ENCODE assay signal across 21 cellular contexts in the genomic region with DNA sequence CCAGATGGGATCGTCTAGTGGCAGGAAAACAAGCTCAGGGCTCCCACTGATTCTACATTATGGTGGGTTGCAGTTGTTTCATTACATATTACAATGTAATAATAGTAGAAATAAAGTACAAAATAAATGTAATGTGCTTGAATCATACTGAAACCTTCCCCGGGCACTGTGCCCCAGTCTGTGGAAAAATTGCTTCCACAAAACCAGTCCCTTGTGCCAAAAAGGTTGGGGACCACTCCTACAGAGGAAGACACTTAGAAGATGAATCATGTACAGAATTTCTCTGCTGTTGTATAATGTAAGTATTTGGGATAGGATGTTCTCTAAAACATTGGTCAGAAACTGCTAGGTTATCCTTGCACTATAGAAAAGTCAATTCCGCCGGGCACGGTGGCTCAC.
"Had no signal": no experiment of that assay in that cellular context is flagged by ENCODE, and none has a peak within 500 bp of the region (broad histone marks: within the 10 kb centered on the region; RNA-seq: fewer than 3 reads in every experiment).

No MANE protein-coding gene starts in this region.

- ATAC-seq: activated CD4-positive, CD25-positive, alpha-beta regulatory T cell treated with anti-CD3 and anti-CD28 coated beads, Interleukin-2, amount 50 U/mL, for 24 hours; body of pancreas; left lung; naive thymus-derived CD4-positive, alpha-beta T cell; T-cell had no signal

- H3K36me3 ChIP-seq: left lung, tibial artery had no signal

- H3K4me3 ChIP-seq: body of pancreas, left lung, lung, tibial artery had no signal

- H3K27me3 Mint-ChIP-seq: activated CD4-positive, alpha-beta memory T cell treated with anti-CD3 and anti-CD28 coated beads, Interleukin-2, amount 10 ng/mL, durations not matched to agents 7 days and 5 days; activated CD4-positive, alpha-beta T cell treated with anti-CD3 and anti-CD28 coated beads, Interleukin-2, amount 10 ng/mL, durations not matched to agents 24 days and 14 days; activated naive CD4-positive, alpha-beta T cell treated with anti-CD3 and anti-CD28 coated beads, Interleukin-2, amount 10 ng/mL, durations not matched to agents 7 days and 5 days; naive thymus-derived CD4-positive, alpha-beta T cell; stimulated activated naive CD8-positive, alpha-beta T cell treated with anti-CD3 and anti-CD28 coated beads, Interleukin-15, Interleukin-2, amounts not matched to agents 100 ng/mL and 50 ng/mL, for 24 hours; T-cell had no signal

- H3K4me1 Mint-ChIP-seq: activated CD4-positive, alpha-beta memory T cell treated with anti-CD3 and anti-CD28 coated beads, Interleukin-2, amount 10 ng/mL, durations not matched to agents 7 days and 5 days; activated CD4-positive, alpha-beta T cell treated with anti-CD3 and anti-CD28 coated beads, Interleukin-2, amount 10 ng/mL, durations not matched to agents 24 days and 14 days; activated naive CD4-positive, alpha-beta T cell treated with anti-CD3 and anti-CD28 coated beads, Interleukin-2, amount 10 ng/mL, durations not matched to agents 7 days and 5 days; naive thymus-derived CD4-positive, alpha-beta T cell; neural crest cell; T-cell had no signal

- H3K27me3 ChIP-seq: body of pancreas, left lung, tibial artery had no signal

- H3K4me3 Mint-ChIP-seq: activated CD4-positive, alpha-beta memory T cell treated with anti-CD3 and anti-CD28 coated beads, Interleukin-2, amount 10 ng/mL, durations not matched to agents 7 days and 5 days; activated CD4-positive, alpha-beta T cell treated with anti-CD3 and anti-CD28 coated beads, Interleukin-2, amount 10 ng/mL, durations not matched to agents 24 days and 14 days; activated naive CD4-positive, alpha-beta T cell treated with anti-CD3 and anti-CD28 coated beads, Interleukin-2, amount 10 ng/mL, durations not matched to agents 7 days and 5 days; naive thymus-derived CD4-positive, alpha-beta T cell; neural crest cell; stimulated activated naive CD8-positive, alpha-beta T cell treated with anti-CD3 and anti-CD28 coated beads, Interleukin-15, Interleukin-2, amounts not matched to agents 100 ng/mL and 50 ng/mL, for 24 hours; T-cell; T-helper 2 cell treated with Interferon-gamma antibody and Interleukin-4, amounts not matched to agents 5 μg/mL and 100 μg/mL, for 36 hours had no signal

- DNase-seq: activated CD4-positive, alpha-beta memory T cell treated with anti-CD3 and anti-CD28 coated beads, Interleukin-2, amount 10 ng/mL, durations not matched to agents 7 days and 5 days; activated CD4-positive, alpha-beta T cell treated with anti-CD3 and anti-CD28 coated beads, Interleukin-2, amount 10 ng/mL, durations not matched to agents 24 days and 14 days; activated naive CD4-positive, alpha-beta T cell treated with anti-CD3 and anti-CD28 coated beads, Interleukin-2, amount 10 ng/mL, durations not matched to agents 7 days and 5 days; body of pancreas; central memory CD4-positive, alpha-beta T cell; effector memory CD4-positive, alpha-beta T cell; glutamatergic neuron; hippocampal formation; kidney glomerular epithelial cell; left lung; naive thymus-derived CD4-positive, alpha-beta T cell; stimulated activated CD4-positive, alpha-beta T cell treated with anti-CD3 and anti-CD28 coated beads, Interleukin-12 subunit alpha, Interleukin-12 subunit beta, amount 100 ng/mL, for 4 hours; stimulated activated CD4-positive, alpha-beta T cell treated with anti-CD3 and anti-CD28 coated beads, Interleukin-4, amount 100 ng/mL, for 4 hours; T-cell; tibial artery had no signal

- H3K4me1 ChIP-seq: body of pancreas, left lung, tibial artery had no signal

- H3K36me3 Mint-ChIP-seq: activated naive CD4-positive, alpha-beta T cell treated with anti-CD3 and anti-CD28 coated beads, Interleukin-2, amount 10 ng/mL, durations not matched to agents 7 days and 5 days had no signal

- H3K9me3 ChIP-seq: body of pancreas, left lung, tibial artery had no signal

- H3K27ac Mint-ChIP-seq: activated CD4-positive, alpha-beta memory T cell treated with anti-CD3 and anti-CD28 coated beads, Interleukin-2, amount 10 ng/mL, durations not matched to agents 7 days and 5 days; activated CD4-positive, alpha-beta T cell treated with anti-CD3 and anti-CD28 coated beads, Interleukin-2, amount 10 ng/mL, durations not matched to agents 24 days and 14 days; activated naive CD4-positive, alpha-beta T cell treated with anti-CD3 and anti-CD28 coated beads, Interleukin-2, amount 10 ng/mL, durations not matched to agents 7 days and 5 days; naive thymus-derived CD4-positive, alpha-beta T cell; stimulated activated naive CD8-positive, alpha-beta T cell treated with anti-CD3 and anti-CD28 coated beads, Interleukin-15, Interleukin-2, amounts not matched to agents 100 ng/mL and 50 ng/mL, for 24 hours; T-cell; T-helper 2 cell treated with Interferon-gamma antibody and Interleukin-4, amounts not matched to agents 5 μg/mL and 100 μg/mL, for 36 hours had no signal

- H3K9me3 Mint-ChIP-seq: activated CD4-positive, alpha-beta memory T cell treated with anti-CD3 and anti-CD28 coated beads, Interleukin-2, amount 10 ng/mL, durations not matched to agents 7 days and 5 days; activated CD4-positive, alpha-beta T cell treated with anti-CD3 and anti-CD28 coated beads, Interleukin-2, amount 10 ng/mL, durations not matched to agents 24 days and 14 days; activated naive CD4-positive, alpha-beta T cell treated with anti-CD3 and anti-CD28 coated beads, Interleukin-2, amount 10 ng/mL, durations not matched to agents 7 days and 5 days; naive thymus-derived CD4-positive, alpha-beta T cell; neural crest cell; stimulated activated naive CD8-positive, alpha-beta T cell treated with anti-CD3 and anti-CD28 coated beads, Interleukin-15, Interleukin-2, amounts not matched to agents 100 ng/mL and 50 ng/mL, for 24 hours; T-cell; T-helper 2 cell treated with Interferon-gamma antibody and Interleukin-4, amounts not matched to agents 5 μg/mL and 100 μg/mL, for 36 hours had no signal

- H3K27ac ChIP-seq: body of pancreas, left lung, tibial artery, VCaP had no signal
